In the genomic region with DNA sequence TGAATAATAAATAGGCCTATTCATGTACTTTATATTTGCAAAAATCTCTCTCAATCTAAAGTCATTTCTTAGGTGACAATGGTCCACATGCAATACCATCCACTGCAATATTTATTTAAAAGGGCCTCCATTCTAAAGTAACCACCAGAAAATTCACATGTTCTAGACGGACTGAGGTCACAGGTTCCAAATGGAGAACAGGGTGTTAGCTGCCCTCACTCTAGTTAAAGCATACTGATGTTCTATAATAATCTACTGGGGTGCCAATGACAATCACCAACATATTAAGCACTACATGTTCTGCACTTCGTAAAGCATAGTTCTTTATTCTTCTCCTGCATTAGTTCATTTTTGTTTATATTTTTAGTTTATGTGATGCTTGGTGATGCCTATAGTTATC, we compare ENCODE assay signal across 8 cellular contexts. TPM values are rescaled to one million over a fixed set of nuclear protein-coding genes. Genes with fewer than 3 reads are reported as not detected.
DNase-seq lines count a peak whose midpoint lies in the region; ATAC-seq, FAIRE-seq and TF ChIP-seq lines count a peak whose summit lies in the region.

No MANE protein-coding gene starts in this region.

- H2BK15ac ChIP-seq in mesenchymal stem cell (ENCODE audit: low read depth, poor library complexity, severe bottlenecking), result no peak overlapping the region

- in situ Hi-C loops in astrocyte of the spinal cord (cut with HindIII; ENCODE audit: low sequenced_read_pairs), result no loop called here

- H3K36me3 ChIP-seq in HUES48 (ENCODE audit: control insufficient read depth, insufficient read depth, low read length) (peaks cover 14% of the 10 kb centered on the region), mesenchymal stem cell (ENCODE audit: control insufficient read depth in 1 of 2, insufficient read depth in 2 of 2, low read depth in 1 of 2, low read length in 2 of 2) (peaks cover 0 to 14% of the 10 kb centered on the region in 2 experiments)

- DNase-seq in AG04449 (ENCODE audit: low read depth, low spot score) (no peak), astrocyte of the spinal cord (ENCODE audit: low read depth, low spot score) (no peak), mesenchymal stem cell (no peak), Kasumi-1 (lab: John Stamatoyannopoulos, UW) (no peak), D721Med (ENCODE audit: insufficient read length, low spot score) (no peak), NCI-H446 (lab: John Stamatoyannopoulos, UW) (no peak)

- H2AK5ac ChIP-seq in mesenchymal stem cell (ENCODE audit: low read length, severe bottlenecking), result no peak overlapping the region

- H2AFZ ChIP-seq in mesenchymal stem cell (ENCODE audit: low read depth, low read length), result no peak overlapping the region

- H3K4me3 ChIP-seq in AG04449 (ENCODE audit: low read depth, low read length), result peak overlapping the region; percentile 89
- H3K4me3 ChIP-seq in HUES48 (ENCODE audit: low read depth, low read length), result peak overlapping the region; percentile 97
- H3K4me3 ChIP-seq in astrocyte of the spinal cord (ENCODE audit: low read depth, low read length), result peak overlapping the region; percentile 97
- H3K4me3 ChIP-seq in mesenchymal stem cell (ENCODE audit: insufficient read depth in 1 of 2, low read depth in 1 of 2, low read length in 2 of 2), result peak overlapping the region in 1 of 2 experiments; percentile 91

- no peak overlapping the region for H2BK120ac ChIP-seq in mesenchymal stem cell (ENCODE audit: low read depth, low read length)

- 0 out of 2 replicates have a peak, but pooled peaks cover 3% of the 10 kb centered on the region for H3K4me1 ChIP-seq in HUES48 (ENCODE audit: control insufficient read depth, insufficient read depth, low read length)
- H3K4me1 ChIP-seq in mesenchymal stem cell (ENCODE audit: control insufficient read depth, insufficient read depth, low read depth, low read length), result peaks cover 1% of the 10 kb centered on the region

- H3K9ac ChIP-seq in HUES48 (ENCODE audit: low read depth, low read length), result peak overlapping the region; percentile 96; the same call in 1 of the 2 replicates
- peak overlapping the region; percentile 98 for H3K9ac ChIP-seq in mesenchymal stem cell (ENCODE audit: low read length)

- H3K4ac ChIP-seq in mesenchymal stem cell (ENCODE audit: low read depth in 1 of 2, low read length in 2 of 2), result no peak overlapping the region

- H3K27ac ChIP-seq in HUES48 (ENCODE audit: low read depth, low read length), result no peak overlapping the region
- no peak overlapping the region for H3K27ac ChIP-seq in mesenchymal stem cell (ENCODE audit: low read length, poor library complexity, severe bottlenecking)

- POLR2A ChIA-PET in AG04449 (lab: Yijun Ruan, JAX), result no interaction called here

- H2BK12ac ChIP-seq in mesenchymal stem cell (ENCODE audit: low read length in 2 of 2), result no peak overlapping the region

- CTCF ChIA-PET in AG04449 (lab: Yijun Ruan, JAX), result no interaction called here

- no peak overlapping the region for H2BK5ac ChIP-seq in mesenchymal stem cell (ENCODE audit: low read depth, low read length, poor library complexity, severe bottlenecking)

- WGBS in mesenchymal stem cell, result 50% methylated on average over 1 of the region's 2 CpGs

- TF ChIP-seq CTCF in AG04449 (IDR thresholded peaks at IDR 0.05; ENCODE audit: insufficient read depth, low read length, missing control alignments) (no peak), astrocyte of the spinal cord (IDR thresholded peaks at IDR 0.05; ENCODE audit: low read depth, low read length) (no peak), D721Med (IDR thresholded peaks at IDR 0.05; ENCODE audit: insufficient read depth, missing control alignments) (no peak)

- H4K91ac ChIP-seq in mesenchymal stem cell (ENCODE audit: low read length), result no peak overlapping the region

- H3K23ac ChIP-seq in mesenchymal stem cell (ENCODE audit: low read length in 2 of 2), result no peak overlapping the region

- no peak overlapping the region for H3K14ac ChIP-seq in mesenchymal stem cell (ENCODE audit: low read length in 2 of 2)

- no peak overlapping the region for H3K18ac ChIP-seq in mesenchymal stem cell (ENCODE audit: low read depth in 1 of 2, low read length in 2 of 2)

- FAIRE-seq in D721Med (lab: Jason Lieb, UNC), result no peak

- peaks cover 7% of the 10 kb centered on the region for H3K79me1 ChIP-seq in mesenchymal stem cell (replicated peaks; ENCODE audit: low read length, poor library complexity, severe bottlenecking)

- no peak for ATAC-seq in HG03469 (IDR thresholded peaks at IDR 0.05; ENCODE audit: unreplicated experiment)

- H3K27me3 ChIP-seq in HUES48 (ENCODE audit: control insufficient read depth, insufficient read depth, low read length), result no peaks in the 10 kb centered on the region
- H3K27me3 ChIP-seq in mesenchymal stem cell (ENCODE audit: control insufficient read depth in 1 of 2, insufficient read depth in 1 of 2, low read length in 2 of 2), result no peaks in the 10 kb centered on the region

- H3K4me2 ChIP-seq in mesenchymal stem cell (ENCODE audit: low read length, poor library complexity, severe bottlenecking), result peak overlapping the region; percentile 12

- H3K9me3 ChIP-seq in HUES48 (ENCODE audit: control insufficient read depth, insufficient read depth, low read length) (no peaks in the 10 kb centered on the region), mesenchymal stem cell (ENCODE audit: control insufficient read depth, low read length) (no peaks in the 10 kb centered on the region)

- no peak overlapping the region for H4K8ac ChIP-seq in mesenchymal stem cell (ENCODE audit: low read length)

RNA-seq across cellular contexts. Expression of a gene that starts 1.2 kb away (rescaled TPM):
- polyA plus RNA-seq in mesenchymal stem cell (2013, experiment 1 of 2), result 41.2 TPM
- polyA plus RNA-seq in mesenchymal stem cell (2013, experiment 2 of 2), result 42.7 TPM
